In the genomic region with DNA sequence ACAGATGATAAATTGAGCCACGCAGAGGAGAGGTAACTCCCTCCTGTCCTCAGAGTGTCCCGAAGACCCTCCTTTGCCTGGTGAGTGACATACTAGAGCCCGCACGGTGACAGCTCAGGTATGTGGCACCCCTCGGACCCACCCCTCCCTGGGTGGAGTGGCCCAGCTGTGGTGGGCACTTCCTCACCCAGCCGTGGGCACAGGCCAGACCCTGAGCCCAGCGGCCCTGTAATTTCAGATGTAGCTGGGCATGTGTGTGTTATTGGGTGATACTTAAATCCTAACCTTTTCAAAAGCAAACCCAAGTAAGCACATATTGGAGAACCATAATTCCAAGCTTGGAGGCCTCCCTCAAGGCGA, we compare ENCODE assay signal across 19 cellular contexts.
DNase-seq lines count a peak whose midpoint lies in the region; ATAC-seq and TF ChIP-seq lines count a peak whose summit lies in the region.
"Had no signal": no experiment of that assay in that cellular context is flagged by ENCODE, and none has a peak within 500 bp of the region (broad histone marks: within the 10 kb centered on the region; RNA-seq: fewer than 3 reads in every experiment).

No MANE protein-coding gene starts in this region.

- peaks cover 35 to 55% (median 46%) of the 10 kb centered on the region in 3 donors for H3K27me3 Mint-ChIP-seq in CD14-positive monocyte (ENCODE audit: low read depth in 3 of 3)
- H3K27me3 Mint-ChIP-seq in type B pancreatic cell: peaks cover 5% of the 10 kb centered on the region
- peaks cover 13% of the 10 kb centered on the region for H3K27me3 Mint-ChIP-seq in activated T-helper 17 cell treated with anti-CD3 and anti-CD28 coated beads, Interleukin-2, amount 50 U/mL, for 72 hours

- no peak for TF ChIP-seq CTCF in CD14-positive monocyte (IDR thresholded peaks at IDR 0.05)
- no peak for TF ChIP-seq CTCF in type B pancreatic cell (conservative IDR thresholded peaks at IDR 0.05)

- no peaks in the 10 kb centered on the region for H3K36me3 Mint-ChIP-seq in CD14-positive monocyte
- no peaks in the 10 kb centered on the region for H3K36me3 Mint-ChIP-seq in type B pancreatic cell
- no peaks in the 10 kb centered on the region for H3K36me3 Mint-ChIP-seq in activated T-helper 17 cell treated with anti-CD3 and anti-CD28 coated beads, Interleukin-2, amount 50 U/mL, for 72 hours (ENCODE audit: low read depth)
- H3K36me3 Mint-ChIP-seq: CD8-positive, alpha-beta T cell had no signal

- DNase-seq in CD14-positive monocyte (ENCODE audit: low spot score) (peak; percentile 17), H7 (peak; percentile 16), islet precursor cell (peak; percentile 32), type B pancreatic cell (ENCODE audit: extremely low spot score, unreplicated experiment) (peak; percentile 60), NCI-H1105 treated with DMSO at 0.1 percent for 48 hours (lab: John Stamatoyannopoulos, UW) (no peak)
- DNase-seq: CD8-positive, alpha-beta T cell; Karpas-422; NCI-H1092; NCI-H1436; NCI-H187; NCI-H2081 treated with DMSO at 0.1 percent for 48 hours; NCI-H2171; NCI-H226; NCI-H510A; NCI-H69; SJCRH30 had no signal

- H3K27ac Mint-ChIP-seq in CD14-positive monocyte: no peak overlapping the region
- no peak overlapping the region for H3K27ac Mint-ChIP-seq in type B pancreatic cell
- H3K27ac Mint-ChIP-seq in activated T-helper 17 cell treated with anti-CD3 and anti-CD28 coated beads, Interleukin-2, amount 50 U/mL, for 72 hours: no peak overlapping the region
- H3K27ac Mint-ChIP-seq: CD8-positive, alpha-beta T cell had no signal

- H3K36me3 ChIP-seq in H7 (replicated peaks; ENCODE audit: control insufficient read depth, insufficient read depth, low read length): no peaks in the 10 kb centered on the region
- H3K36me3 ChIP-seq: SJCRH30 had no signal

- H3K4me3 Mint-ChIP-seq in CD14-positive monocyte (no peak overlapping the region), type B pancreatic cell (no peak overlapping the region)
- no peak overlapping the region for H3K4me3 Mint-ChIP-seq in activated T-helper 17 cell treated with anti-CD3 and anti-CD28 coated beads, Interleukin-2, amount 50 U/mL, for 72 hours
- H3K4me3 Mint-ChIP-seq: CD8-positive, alpha-beta T cell had no signal

- H3K4me1 Mint-ChIP-seq in CD14-positive monocyte: no peaks in the 10 kb centered on the region
- H3K4me1 Mint-ChIP-seq in type B pancreatic cell (ENCODE audit: unreplicated experiment): peaks cover 11% of the 10 kb centered on the region
- no peaks in the 10 kb centered on the region for H3K4me1 Mint-ChIP-seq in activated T-helper 17 cell treated with anti-CD3 and anti-CD28 coated beads, Interleukin-2, amount 50 U/mL, for 72 hours

- no peak overlapping the region for H3K4me3 ChIP-seq in H7 (ENCODE audit: insufficient read depth, low read depth, low read length)
- H3K4me3 ChIP-seq: SJCRH30 had no signal

- intact Hi-C loops in CD14-positive monocyte (cut with micrococcal nuclease): no loop called here

- peaks cover 0 to 13% (median 2%) of the 10 kb centered on the region in 7 donors for H3K9me3 Mint-ChIP-seq in CD14-positive monocyte
- H3K9me3 Mint-ChIP-seq in type B pancreatic cell: no peaks in the 10 kb centered on the region
- H3K9me3 Mint-ChIP-seq in activated T-helper 17 cell treated with anti-CD3 and anti-CD28 coated beads, Interleukin-2, amount 50 U/mL, for 72 hours: no peaks in the 10 kb centered on the region
- H3K9me3 Mint-ChIP-seq: CD8-positive, alpha-beta T cell had no signal

- H3K27me3 ChIP-seq in H7 (ENCODE audit: control insufficient read depth, insufficient read depth, low read length): peaks cover 2% of the 10 kb centered on the region; the same call in 1 of the 2 replicates

- no peak for ATAC-seq in HG03280 (IDR thresholded peaks at IDR 0.05; ENCODE audit: unreplicated experiment)
- ATAC-seq in activated T-helper 17 cell treated with anti-CD3 and anti-CD28 coated beads, Interleukin-2, amount 50 U/mL, for 72 hours (replicated peaks): no peak
- ATAC-seq: CD8-positive, alpha-beta T cell; Panc1 had no signal
